Comparison of ENCODE assay signal across 13 cellular contexts in genomic region chr17:51540151-51540550, GRCh38.
DNase-seq lines count a peak whose midpoint lies in the region; ATAC-seq and TF ChIP-seq lines count a peak whose summit lies in the region.
"Had no signal": no experiment of that assay in that cellular context is flagged by ENCODE, and none has a peak within 500 bp of the region (broad histone marks: within the 10 kb centered on the region; RNA-seq: fewer than 3 reads in every experiment).

No MANE protein-coding gene starts in this region.

- peak; percentile 38 for DNase-seq in DMS 273 (lab: John Stamatoyannopoulos, UW; ENCODE audit: unreplicated experiment)
- DNase-seq in DMS 273 treated with DMSO at 0.1 percent for 48 hours (lab: John Stamatoyannopoulos, UW) = no peak
- peak in 1 of 2 experiments; percentile 16 for DNase-seq in Caco-2
- peak; percentile 8 for DNase-seq in RPMI8226
- DNase-seq in hypothalamus (lab: John Stamatoyannopoulos, UW) = peak in 29 of 51 donors; percentile 3 to 74 (median 31)
- DNase-seq in NCI-H187 treated with DMSO at 0.1 percent for 48 hours (lab: John Stamatoyannopoulos, UW) = no peak
- no peak for DNase-seq in posterior vena cava (ENCODE audit: low spot score)
- DNase-seq: activated CD8-positive, alpha-beta memory T cell treated with anti-CD3 and anti-CD28 coated beads for 24 hours; NCI-H2081 treated with DMSO at 0.1 percent for 48 hours; pancreas; transverse colon had no signal

- no peaks in the 10 kb centered on the region for H3K27me3 ChIP-seq in Caco-2 (replicated peaks; ENCODE audit: control insufficient read depth, insufficient read depth, low read length)
- H3K27me3 ChIP-seq: pancreas, transverse colon had no signal

- CTCF ChIA-PET in Caco-2 (lab: Charles Lee) = no interaction called here

- no peak for ATAC-seq in HG03097 (IDR thresholded peaks at IDR 0.05; ENCODE audit: low FRiP score, unreplicated experiment)
- ATAC-seq: pancreas had no signal

- no peak overlapping the region for H3K4me3 ChIP-seq in Caco-2 (ENCODE audit: low read depth, low read length)
- H3K4me3 ChIP-seq: pancreas, transverse colon had no signal

- peak; percentile 16 to 28 for TF ChIP-seq CTCF in Caco-2 (IDR thresholded peaks at IDR 0.05; ENCODE audit: insufficient read depth in 1 of 2, low read depth in 1 of 2, low read length in 1 of 2, severe bottlenecking in 1 of 2, unreplicated experiment in 1 of 2)

- H3K36me3 Mint-ChIP-seq in Caco-2 (ENCODE audit: insufficient read depth, unreplicated experiment) = no peaks in the 10 kb centered on the region

- intact Hi-C loops in Caco-2 (cut with micrococcal nuclease; ENCODE audit: unreplicated experiment) = loop anchor here (1.0 kb wide), 1 partner anchor 169 kb away; no protein-coding TSS in a partner anchor
- intact Hi-C loops in posterior vena cava (cut with DNase I) = no loop called here

- no peaks in the 10 kb centered on the region for H3K4me1 Mint-ChIP-seq in Caco-2 (ENCODE audit: low read depth, unreplicated experiment)

- no peaks in the 10 kb centered on the region for H3K9me3 ChIP-seq in Caco-2
- H3K9me3 ChIP-seq: pancreas, transverse colon had no signal

- H3K36me3 ChIP-seq in Caco-2 (ENCODE audit: control insufficient read depth, insufficient read depth, low read length) = no peaks in the 10 kb centered on the region
- H3K36me3 ChIP-seq: pancreas, transverse colon had no signal

- no peaks in the 10 kb centered on the region for H3K4me1 ChIP-seq in Caco-2
- H3K4me1 ChIP-seq: pancreas, transverse colon had no signal

- no peak overlapping the region for H3K27ac Mint-ChIP-seq in Caco-2 (ENCODE audit: unreplicated experiment)
- H3K27ac Mint-ChIP-seq: T-helper 1 cell treated with Interleukin-12 subunit alpha and Interleukin-12 subunit beta and Interleukin-4 antibody, amounts not matched to agents 30 μg/mL and 1 μg/mL, for 36 hours had no signal

- POLR2A ChIA-PET in Caco-2 (lab: Charles Lee) = no interaction called here

- BruUV-seq in Caco-2 (replicated peaks; lab: Mats Ljungman, UMichigan) = no TSS peak

- H3K9me3 Mint-ChIP-seq in Caco-2 (ENCODE audit: unreplicated experiment) = no peaks in the 10 kb centered on the region
- H3K9me3 Mint-ChIP-seq: T-helper 1 cell treated with Interleukin-12 subunit alpha and Interleukin-12 subunit beta and Interleukin-4 antibody, amounts not matched to agents 30 μg/mL and 1 μg/mL, for 36 hours had no signal

- H3K4me3 Mint-ChIP-seq in Caco-2 (ENCODE audit: unreplicated experiment) = no peak overlapping the region
- H3K4me3 Mint-ChIP-seq: T-helper 1 cell treated with Interleukin-12 subunit alpha and Interleukin-12 subunit beta and Interleukin-4 antibody, amounts not matched to agents 30 μg/mL and 1 μg/mL, for 36 hours had no signal

- H3K27me3 Mint-ChIP-seq in Caco-2 (ENCODE audit: insufficient read depth, unreplicated experiment) = peaks cover 6% of the 10 kb centered on the region

Comparison
In these comparisons a context has a peak if more than half of its experiments do, and no peak if none do; other contexts are left out.
1. DNase-seq: peak in DMS 273 (single experiment), RPMI8226 (single experiment) and hypothalamus (29 of 51); none in DMS 273 treated with DMSO at 0.1 percent for 48 hours (single experiment), NCI-H187 treated with DMSO at 0.1 percent for 48 hours (single experiment) and posterior vena cava (single experiment).